11 cellular contexts compared by ENCODE assay signal in genomic region chr1:154497026-154497806, GRCh38. TPM values are rescaled to one million over a fixed set of nuclear protein-coding genes. Genes with fewer than 3 reads are reported as not detected.
A peak's percentile ranks its signal among the peaks of the same experiment; 100 is the strongest.
DNase-seq lines count a peak whose midpoint lies in the region; ATAC-seq and TF ChIP-seq lines count a peak whose summit lies in the region.
"Had no signal": no experiment of that assay in that cellular context is flagged by ENCODE, and none has a peak within 500 bp of the region (broad histone marks: within the 10 kb centered on the region; RNA-seq: fewer than 3 reads in every experiment).

No MANE protein-coding gene starts in this region.

- H2BK15ac ChIP-seq in mesendoderm (replicated peaks; ENCODE audit: low read depth) = no peak overlapping the region

- H3K9ac ChIP-seq in mesendoderm (ENCODE audit: low read length) = no peak overlapping the region

- peak; percentile 31 for ATAC-seq in CD8-positive, alpha-beta T cell
- ATAC-seq in HG03108 (IDR thresholded peaks at IDR 0.05; ENCODE audit: unreplicated experiment) = peak; percentile 81
- ATAC-seq in activated naive CD8-positive, alpha-beta T cell treated with anti-CD3 and anti-CD28 coated beads, Interleukin-2, amount 10 ng/mL, durations not matched to agents 7 days and 5 days (ENCODE audit: low read depth) = no peak
- ATAC-seq in gastroesophageal sphincter = no peak

- no peaks in the 10 kb centered on the region for H3K79me1 ChIP-seq in mesendoderm (ENCODE audit: low read length)

- H3K27me3 ChIP-seq in CD8-positive, alpha-beta T cell (ENCODE audit: insufficient read depth, low read length) = peaks cover 10% of the 10 kb centered on the region
- H3K27me3 ChIP-seq in mesendoderm (ENCODE audit: insufficient read depth, low read length, poor library complexity) (peaks cover 28% of the 10 kb centered on the region), gastroesophageal sphincter (peaks cover 53% of the 10 kb centered on the region)

- no peaks in the 10 kb centered on the region for H3K36me3 Mint-ChIP-seq in CD8-positive, alpha-beta T cell
- no peaks in the 10 kb centered on the region for H3K36me3 Mint-ChIP-seq in activated naive CD8-positive, alpha-beta T cell treated with anti-CD3 and anti-CD28 coated beads, Interleukin-2, amount 10 ng/mL, durations not matched to agents 7 days and 5 days

- H3K23ac ChIP-seq in mesendoderm (ENCODE audit: low read length) = no peak overlapping the region

- no peak overlapping the region for H3K27ac ChIP-seq in CD8-positive, alpha-beta T cell (ENCODE audit: low read depth, low read length)
- H3K27ac ChIP-seq in mesendoderm (ENCODE audit: low read depth, low read length) (no peak overlapping the region), gastroesophageal sphincter (peak overlapping the region in 1 of 4 donors; percentile 1)
- H3K27ac ChIP-seq: neutrophil had no signal

- H3K79me2 ChIP-seq in mesendoderm (ENCODE audit: control insufficient read depth, insufficient read depth, low read length) = no peaks in the 10 kb centered on the region

- TF ChIP-seq CTCF in CD8-positive, alpha-beta T cell (IDR thresholded peaks at IDR 0.05) = no peak
- no peak for TF ChIP-seq CTCF in gastroesophageal sphincter (IDR thresholded peaks at IDR 0.05)

- DNase-seq in CD8-positive, alpha-beta T cell = no peak
- DNase-seq in activated naive CD8-positive, alpha-beta T cell treated with anti-CD3 and anti-CD28 coated beads, Interleukin-2, amount 10 ng/mL, durations not matched to agents 7 days and 5 days = no peak
- DNase-seq in mesendoderm (peak; percentile 41), NCI-H446 (lab: John Stamatoyannopoulos, UW) (no peak), NCI-H510A treated with DMSO at 0.1 percent for 48 hours (lab: John Stamatoyannopoulos, UW) (no peak)
- DNase-seq in effector CD8-positive, alpha-beta T cell (lab: John Stamatoyannopoulos, UW) = no peak
- DNase-seq: DMS79 had no signal

- H3K56ac ChIP-seq in mesendoderm (ENCODE audit: low read length) = no peak overlapping the region

- H3K18ac ChIP-seq in mesendoderm (ENCODE audit: low read length) = no peak overlapping the region

- no peak overlapping the region for H4K8ac ChIP-seq in mesendoderm (ENCODE audit: low read depth, low read length)

- no peaks in the 10 kb centered on the region for H3K9me3 ChIP-seq in CD8-positive, alpha-beta T cell (ENCODE audit: low read length)
- no peaks in the 10 kb centered on the region for H3K9me3 ChIP-seq in gastroesophageal sphincter
- H3K9me3 ChIP-seq: neutrophil had no signal

- no peaks in the 10 kb centered on the region for H3K36me3 ChIP-seq in CD8-positive, alpha-beta T cell (ENCODE audit: insufficient read depth, low read length)
- H3K36me3 ChIP-seq in mesendoderm (ENCODE audit: control insufficient read depth, insufficient read depth, low read length) (no peaks in the 10 kb centered on the region), gastroesophageal sphincter (no peaks in the 10 kb centered on the region)
- H3K36me3 ChIP-seq: neutrophil had no signal

- H2BK5ac ChIP-seq in mesendoderm (ENCODE audit: low read length) = no peak overlapping the region

- H2BK120ac ChIP-seq in mesendoderm (ENCODE audit: low read depth, low read length) = no peak overlapping the region

- WGBS in mesendoderm (ENCODE audit: extremely low coverage, insufficient coverage, low lambda C conversion rate) = no CpG with 5 or more reads among the region's 5 CpGs
- WGBS in gastroesophageal sphincter (ENCODE audit: low coverage in 1 of 2), 2 donors = 51 to 56% methylated on average over 3 to 5 of the region's 5 CpGs

- peaks cover 22% of the 10 kb centered on the region for H3K27me3 Mint-ChIP-seq in CD8-positive, alpha-beta T cell (ENCODE audit: low read depth)
- H3K27me3 Mint-ChIP-seq in activated naive CD8-positive, alpha-beta T cell treated with anti-CD3 and anti-CD28 coated beads, Interleukin-2, amount 10 ng/mL, durations not matched to agents 7 days and 5 days = peaks cover 37% of the 10 kb centered on the region

- TF ChIP-seq POLR2A in gastroesophageal sphincter (IDR thresholded peaks at IDR 0.05) = no peak

- H3K4me1 Mint-ChIP-seq in CD8-positive, alpha-beta T cell (ENCODE audit: low read depth) = peaks cover 41% of the 10 kb centered on the region
- H3K4me1 Mint-ChIP-seq in activated naive CD8-positive, alpha-beta T cell treated with anti-CD3 and anti-CD28 coated beads, Interleukin-2, amount 10 ng/mL, durations not matched to agents 7 days and 5 days = peaks cover 21% of the 10 kb centered on the region

- intact Hi-C loops in CD8-positive, alpha-beta T cell (cut with DNase I, micrococcal nuclease) = no loop called here

- POLR2A ChIA-PET in CD8-positive, alpha-beta T cell (lab: Charles Lee) = no interaction called here
- POLR2A ChIA-PET in activated naive CD8-positive, alpha-beta T cell treated with anti-CD3 and anti-CD28 coated beads, Interleukin-2, amount 10 ng/mL, durations not matched to agents 7 days and 5 days (lab: Charles Lee) = no interaction called here

- no peaks in the 10 kb centered on the region for H3K9me3 Mint-ChIP-seq in CD8-positive, alpha-beta T cell
- peaks cover 1% of the 10 kb centered on the region for H3K9me3 Mint-ChIP-seq in activated naive CD8-positive, alpha-beta T cell treated with anti-CD3 and anti-CD28 coated beads, Interleukin-2, amount 10 ng/mL, durations not matched to agents 7 days and 5 days

- H3K4me3 Mint-ChIP-seq in CD8-positive, alpha-beta T cell = no peak overlapping the region
- peak overlapping the region; percentile 26 for H3K4me3 Mint-ChIP-seq in activated naive CD8-positive, alpha-beta T cell treated with anti-CD3 and anti-CD28 coated beads, Interleukin-2, amount 10 ng/mL, durations not matched to agents 7 days and 5 days

- H3K4me2 ChIP-seq in mesendoderm (ENCODE audit: low read length) = no peak overlapping the region

- peaks cover 36% of the 10 kb centered on the region for H3K4me1 ChIP-seq in CD8-positive, alpha-beta T cell (ENCODE audit: insufficient read depth, low read length)
- H3K4me1 ChIP-seq in mesendoderm (ENCODE audit: control insufficient read depth, low read depth, low read length) (peaks cover 4% of the 10 kb centered on the region), gastroesophageal sphincter (peaks cover 0 to 33% (median 6%) of the 10 kb centered on the region in 3 donors)

- H4K5ac ChIP-seq in mesendoderm (ENCODE audit: low read length) = no peak overlapping the region

- H3K27ac Mint-ChIP-seq in CD8-positive, alpha-beta T cell = peak overlapping the region; percentile 85
- no peak overlapping the region for H3K27ac Mint-ChIP-seq in activated naive CD8-positive, alpha-beta T cell treated with anti-CD3 and anti-CD28 coated beads, Interleukin-2, amount 10 ng/mL, durations not matched to agents 7 days and 5 days

- no peak overlapping the region for H3K4me3 ChIP-seq in CD8-positive, alpha-beta T cell (ENCODE audit: low read depth, low read length)
- no peak overlapping the region for H3K4me3 ChIP-seq in mesendoderm (ENCODE audit: low read length)
- no peak overlapping the region for H3K4me3 ChIP-seq in gastroesophageal sphincter

- no peak overlapping the region for H2AK5ac ChIP-seq in mesendoderm (ENCODE audit: low read length)

- CTCF ChIA-PET in CD8-positive, alpha-beta T cell (lab: Charles Lee) = interaction anchor here (1.0 kb wide), 1 partner anchor 18 kb away, joined by 3 read pairs; no protein-coding TSS in a partner anchor

- H3K4ac ChIP-seq in mesendoderm (ENCODE audit: low read depth, low read length) = no peak overlapping the region

- TF ChIP-seq EP300 in gastroesophageal sphincter (IDR thresholded peaks at IDR 0.05) = no peak

RNA-seq across cellular contexts. Expression of gene TDRD10, which starts 4.8 kb away (rescaled TPM):
- total RNA-seq in CD8-positive, alpha-beta T cell = not detected
- total RNA-seq in activated naive CD8-positive, alpha-beta T cell treated with anti-CD3 and anti-CD28 coated beads, Interleukin-2, amount 10 ng/mL, durations not matched to agents 7 days and 5 days = not detected
- 0.07 TPM for polyA plus RNA-seq in mesendoderm (2013, experiment 1 of 2)
- polyA plus RNA-seq in mesendoderm (2013, experiment 2 of 2) = 0.10 TPM
- 1 to 10 TPM; 1.4 to 3.3 (median 2.8) TPM for total RNA-seq in gastroesophageal sphincter
- total RNA-seq: HT1080 had no signal

RNA-seq across cellular contexts. Expression of gene SHE, which starts 5.0 kb away (rescaled TPM):
- not detected for total RNA-seq in CD8-positive, alpha-beta T cell
- not detected for total RNA-seq in activated naive CD8-positive, alpha-beta T cell treated with anti-CD3 and anti-CD28 coated beads, Interleukin-2, amount 10 ng/mL, durations not matched to agents 7 days and 5 days
- polyA plus RNA-seq in mesendoderm (2013, experiment 1 of 2) = 0.17 TPM
- polyA plus RNA-seq in mesendoderm (2013, experiment 2 of 2) = 0.14 TPM
- 10 to 100 TPM in 3 of 4 donors, 1 to 10 TPM in 1; 7.2 to 13.9 (median 11.7) TPM for total RNA-seq in gastroesophageal sphincter
- total RNA-seq: HT1080 had no signal

Comparison
In these comparisons a context has a peak if more than half of its experiments do, and no peak if none do; other contexts are left out.
1. ATAC-seq: peak in CD8-positive, alpha-beta T cell (single experiment) and HG03108 (single experiment); none in activated naive CD8-positive, alpha-beta T cell treated with anti-CD3 and anti-CD28 coated beads, Interleukin-2, amount 10 ng/mL, durations not matched to agents 7 days and 5 days (single experiment) and gastroesophageal sphincter (single experiment).
2. RNA of gene SHE, which starts 5.0 kb away (total RNA-seq): 7.2 to 13.9 TPM in gastroesophageal sphincter; not detected in activated naive CD8-positive, alpha-beta T cell treated with anti-CD3 and anti-CD28 coated beads, Interleukin-2, amount 10 ng/mL, durations not matched to agents 7 days and 5 days and not detected in CD8-positive, alpha-beta T cell; every median in the first group is over 4 times any median in the second.